17 cellular contexts compared by ENCODE assay signal in the genomic region with DNA sequence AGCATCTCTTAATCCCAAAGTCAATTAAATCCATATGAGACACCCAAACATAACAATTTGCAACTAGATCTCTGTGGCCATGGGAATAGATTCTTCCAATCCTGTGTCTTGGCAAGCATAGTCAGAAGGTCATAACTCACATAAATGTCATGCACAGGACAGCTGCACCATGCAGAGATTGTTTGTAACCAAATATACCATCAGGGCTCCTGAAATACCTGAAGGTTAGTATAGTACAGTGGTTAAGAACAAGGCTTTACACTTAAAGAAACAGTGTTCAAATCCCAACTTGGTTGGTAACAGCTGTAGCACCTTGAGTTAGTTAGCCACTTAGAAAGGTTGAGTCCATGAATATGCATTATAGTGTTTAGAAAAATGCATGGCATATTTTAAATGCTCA.
DNase-seq lines count a peak whose midpoint lies in the region; ATAC-seq and TF ChIP-seq lines count a peak whose summit lies in the region.
"Had no signal": no experiment of that assay in that cellular context is flagged by ENCODE, and none has a peak within 500 bp of the region (broad histone marks: within the 10 kb centered on the region; RNA-seq: fewer than 3 reads in every experiment).

No MANE protein-coding gene starts in this region.

- POLR2A ChIA-PET in HEK293 (lab: Yijun Ruan, JAX) (no interaction called here), SK-N-SH (lab: Yijun Ruan, JAX) (interaction anchor here (1.7 to 2.3 kb wide), 3 partner anchors 25 to 127 kb away, joined by 9 to 16 read pairs (median 13); a partner anchor contains a TSS)

- no peak overlapping the region for H3K4me2 ChIP-seq in SK-N-SH

- H3K27me3 ChIP-seq in SK-N-SH (ENCODE audit: insufficient read depth) (no peaks in the 10 kb centered on the region), adrenal gland (no peaks in the 10 kb centered on the region)
- H3K27me3 ChIP-seq: left lung had no signal

- no peaks in the 10 kb centered on the region for H4K20me1 ChIP-seq in SK-N-SH (ENCODE audit: insufficient read depth)

- no peak for TF ChIP-seq RAD21 in SK-N-SH (IDR thresholded peaks at IDR 0.05; ENCODE audit: low read length)

- DNase-seq in A172 (ENCODE audit: low spot score): peak; percentile 51
- DNase-seq in SK-N-SH: no peak
- peak; percentile 34 for DNase-seq in fibroblast of the aortic adventitia (ENCODE audit: low read depth)
- no peak for DNase-seq in GM19240 (ENCODE audit: insufficient read length, low spot score)
- DNase-seq in ecto neural progenitor cell (ENCODE audit: low spot score): no peak
- DNase-seq in omental fat pad (ENCODE audit: low spot score): no peak
- no peak for DNase-seq in adrenal gland
- DNase-seq: activated CD4-positive, alpha-beta memory T cell treated with anti-CD3 and anti-CD28 coated beads, Interleukin-2, amount 10 ng/mL, durations not matched to agents 7 days and 5 days; amygdala; erythroblast; NCI-H1694 treated with DMSO at 0.1 percent for 48 hours; NCI-H524 treated with DMSO at 0.1 percent for 48 hours; substantia nigra; T-helper 1 cell had no signal

- no peaks in the 10 kb centered on the region for H3K79me2 ChIP-seq in SK-N-SH (ENCODE audit: insufficient read depth)

- H3K27ac ChIP-seq in HEK293 (ENCODE audit: extremely low read depth, low read depth, low read length) (no peak overlapping the region), SK-N-SH (ENCODE audit: low read depth in 2 of 2, low read length in 1 of 2) (peak overlapping the region in 1 of 2 experiments; percentile 75; a peak in 2 of 4 replicates), adrenal gland (no peak overlapping the region)
- H3K27ac ChIP-seq: left lung, VCaP had no signal

- no peak overlapping the region for H3K9ac ChIP-seq in SK-N-SH

- H3K4me3 ChIP-seq in HEK293 (ENCODE audit: low read depth, low read length): no peak overlapping the region
- H3K4me3 ChIP-seq in SK-N-SH (ENCODE audit: low read depth in 2 of 2, low read length in 1 of 2): no peak overlapping the region
- H3K4me3 ChIP-seq in fibroblast of the aortic adventitia (ENCODE audit: low read depth, low read length): no peak overlapping the region
- no peak overlapping the region for H3K4me3 ChIP-seq in adrenal gland
- H3K4me3 ChIP-seq: left lung had no signal

- TF ChIP-seq POLR2A in adrenal gland (IDR thresholded peaks at IDR 0.05): no peak

- TF ChIP-seq CTCF in HEK293 (tag by site-specific recombination; IDR thresholded peaks at IDR 0.05) (no peak), SK-N-SH (IDR thresholded peaks at IDR 0.05) (no peak), fibroblast of the aortic adventitia (IDR thresholded peaks at IDR 0.05; ENCODE audit: insufficient read depth, low read length) (no peak), omental fat pad (IDR thresholded peaks at IDR 0.05) (no peak), adrenal gland (IDR thresholded peaks at IDR 0.05) (no peak)

- no peak for ATAC-seq in omental fat pad (ENCODE audit: low FRiP score)

- H3F3A ChIP-seq in SK-N-SH (replicated peaks; ENCODE audit: insufficient read depth): no peaks in the 10 kb centered on the region

- H3K36me3 ChIP-seq in HEK293 (ENCODE audit: control insufficient read depth in 2 of 2, insufficient read depth in 1 of 2, low read length in 2 of 2) (no peaks in the 10 kb centered on the region), SK-N-SH (replicated peaks in 1 of 2; ENCODE audit: control insufficient read depth in 1 of 2, insufficient read depth in 2 of 2, low read length in 1 of 2) (no peaks in the 10 kb centered on the region), adrenal gland (replicated peaks in 1 of 2) (no peaks in the 10 kb centered on the region)
- H3K36me3 ChIP-seq: left lung had no signal

- H2AFZ ChIP-seq in SK-N-SH (ENCODE audit: low read depth): no peak overlapping the region

- no peak for TF ChIP-seq EP300 in SK-N-SH (IDR thresholded peaks at IDR 0.05; ENCODE audit: borderline replicate concordance in 1 of 2, low read depth in 1 of 2, low read length in 1 of 2)

- H3K4me1 ChIP-seq in HEK293 (ENCODE audit: control insufficient read depth, insufficient read depth, low read length) (peaks cover 3% of the 10 kb centered on the region; the same call in 1 of the 2 replicates), SK-N-SH (ENCODE audit: control insufficient read depth in 1 of 2, insufficient read depth in 2 of 2, low read depth in 1 of 2, low read length in 1 of 2) (peaks cover 9 to 36% of the 10 kb centered on the region in 2 experiments; a peak in 3 of 4 replicates), adrenal gland (replicated peaks in 1 of 2) (peaks cover 10 to 15% of the 10 kb centered on the region in 2 donors)
- H3K4me1 ChIP-seq: left lung had no signal

- no peaks in the 10 kb centered on the region for H3K9me2 ChIP-seq in SK-N-SH

- intact Hi-C loops in adrenal gland (cut with DNase I): no loop called here

- CTCF ChIA-PET in HEK293 (lab: Yijun Ruan, JAX): interaction anchor here (1.2 kb wide), 1 partner anchor 67 kb away, joined by 3 read pairs; no protein-coding TSS in a partner anchor
- CTCF ChIA-PET in SK-N-SH (lab: Yijun Ruan, JAX): no interaction called here

- no peaks in the 10 kb centered on the region for H3K9me3 ChIP-seq in HEK293 (ENCODE audit: control insufficient read depth, insufficient read depth, low read depth, low read length)
- H3K9me3 ChIP-seq in SK-N-SH: no peaks in the 10 kb centered on the region
- no peaks in the 10 kb centered on the region for H3K9me3 ChIP-seq in adrenal gland (replicated peaks in 1 of 3)
- H3K9me3 ChIP-seq: left lung had no signal

TF ChIP-seq in HEK293, 187 proteins besides CTCF, POLR2A, EP300 and RAD21:
- TF ChIP-seq, protein P1, sequence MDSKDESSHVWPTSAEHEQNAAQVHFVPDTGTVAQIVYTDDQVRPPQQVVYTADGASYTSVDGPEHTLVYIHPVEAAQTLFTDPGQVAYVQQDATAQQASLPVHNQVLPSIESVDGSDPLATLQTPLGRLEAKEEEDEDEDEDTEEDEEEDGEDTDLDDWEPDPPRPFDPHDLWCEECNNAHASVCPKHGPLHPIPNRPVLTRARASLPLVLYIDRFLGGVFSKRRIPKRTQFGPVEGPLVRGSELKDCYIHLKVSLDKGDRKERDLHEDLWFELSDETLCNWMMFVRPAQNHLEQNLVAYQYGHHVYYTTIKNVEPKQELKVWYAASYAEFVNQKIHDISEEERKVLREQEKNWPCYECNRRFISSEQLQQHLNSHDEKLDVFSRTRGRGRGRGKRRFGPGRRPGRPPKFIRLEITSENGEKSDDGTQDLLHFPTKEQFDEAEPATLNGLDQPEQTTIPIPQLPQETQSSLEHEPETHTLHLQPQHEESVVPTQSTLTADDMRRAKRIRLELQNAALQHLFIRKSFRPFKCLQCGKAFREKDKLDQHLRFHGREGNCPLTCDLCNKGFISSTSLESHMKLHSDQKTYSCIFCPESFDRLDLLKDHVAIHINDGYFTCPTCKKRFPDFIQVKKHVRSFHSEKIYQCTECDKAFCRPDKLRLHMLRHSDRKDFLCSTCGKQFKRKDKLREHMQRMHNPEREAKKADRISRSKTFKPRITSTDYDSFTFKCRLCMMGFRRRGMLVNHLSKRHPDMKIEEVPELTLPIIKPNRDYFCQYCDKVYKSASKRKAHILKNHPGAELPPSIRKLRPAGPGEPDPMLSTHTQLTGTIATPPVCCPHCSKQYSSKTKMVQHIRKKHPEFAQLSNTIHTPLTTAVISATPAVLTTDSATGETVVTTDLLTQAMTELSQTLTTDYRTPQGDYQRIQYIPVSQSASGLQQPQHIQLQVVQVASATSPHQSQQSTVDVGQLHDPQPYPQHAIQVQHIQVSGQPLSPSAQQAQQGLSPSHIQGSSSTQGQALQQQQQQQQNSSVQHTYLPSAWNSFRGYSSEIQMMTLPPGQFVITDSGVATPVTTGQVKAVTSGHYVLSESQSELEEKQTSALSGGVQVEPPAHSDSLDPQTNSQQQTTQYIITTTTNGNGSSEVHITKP (tag by site-specific recombination; IDR thresholded peaks at IDR 0.05): 0 out of 2 replicates have a peak, but pooled peaks have one; percentile 27
- TF ChIP-seq ZNF549 (tag by site-specific recombination; IDR thresholded peaks at IDR 0.05) (peak; percentile 86), HOXA7 (CRISPR knock-in tag; IDR thresholded peaks at IDR 0.05; ENCODE audit: borderline replicate concordance) (no peak), PRDM1 (tag by site-specific recombination; IDR thresholded peaks at IDR 0.05) (no peak)

TF ChIP-seq in SK-N-SH, 30 proteins besides CTCF, POLR2A, EP300 and RAD21:
- TF ChIP-seq FOXM1 (IDR thresholded peaks at IDR 0.05; ENCODE audit: low read depth) (no peak), TCF12 (IDR thresholded peaks at IDR 0.05) (peak; percentile 34; the same call in 1 of the 2 replicates), RXRA (IDR thresholded peaks at IDR 0.05; ENCODE audit: borderline replicate concordance, low read depth) (no peak), EZH2phosphoT487 (IDR thresholded peaks at IDR 0.05; ENCODE audit: borderline replicate concordance, low read depth) (no peak)
- TF ChIP-seq, protein P2, sequence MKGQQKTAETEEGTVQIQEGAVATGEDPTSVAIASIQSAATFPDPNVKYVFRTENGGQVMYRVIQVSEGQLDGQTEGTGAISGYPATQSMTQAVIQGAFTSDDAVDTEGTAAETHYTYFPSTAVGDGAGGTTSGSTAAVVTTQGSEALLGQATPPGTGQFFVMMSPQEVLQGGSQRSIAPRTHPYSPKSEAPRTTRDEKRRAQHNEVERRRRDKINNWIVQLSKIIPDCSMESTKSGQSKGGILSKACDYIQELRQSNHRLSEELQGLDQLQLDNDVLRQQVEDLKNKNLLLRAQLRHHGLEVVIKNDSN (IDR thresholded peaks at IDR 0.05; ENCODE audit: borderline replicate concordance, low read depth): no peak
- TF ChIP-seq, protein P3, sequence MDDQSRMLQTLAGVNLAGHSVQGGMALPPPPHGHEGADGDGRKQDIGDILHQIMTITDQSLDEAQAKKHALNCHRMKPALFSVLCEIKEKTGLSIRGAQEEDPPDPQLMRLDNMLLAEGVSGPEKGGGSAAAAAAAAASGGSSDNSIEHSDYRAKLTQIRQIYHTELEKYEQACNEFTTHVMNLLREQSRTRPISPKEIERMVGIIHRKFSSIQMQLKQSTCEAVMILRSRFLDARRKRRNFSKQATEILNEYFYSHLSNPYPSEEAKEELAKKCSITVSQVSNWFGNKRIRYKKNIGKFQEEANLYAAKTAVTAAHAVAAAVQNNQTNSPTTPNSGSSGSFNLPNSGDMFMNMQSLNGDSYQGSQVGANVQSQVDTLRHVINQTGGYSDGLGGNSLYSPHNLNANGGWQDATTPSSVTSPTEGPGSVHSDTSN (IDR thresholded peaks at IDR 0.05): peak; percentile 67

Comparison
In these comparisons a context has a peak if more than half of its experiments do, and no peak if none do; other contexts are left out.
1. DNase-seq: peak in A172 (single experiment) and fibroblast of the aortic adventitia (single experiment); none in SK-N-SH (single experiment), GM19240 (single experiment), ecto neural progenitor cell (single experiment), omental fat pad (single experiment) and adrenal gland (0 of 7).